Comparison of ENCODE assay signal across 11 cellular contexts in the genomic region with DNA sequence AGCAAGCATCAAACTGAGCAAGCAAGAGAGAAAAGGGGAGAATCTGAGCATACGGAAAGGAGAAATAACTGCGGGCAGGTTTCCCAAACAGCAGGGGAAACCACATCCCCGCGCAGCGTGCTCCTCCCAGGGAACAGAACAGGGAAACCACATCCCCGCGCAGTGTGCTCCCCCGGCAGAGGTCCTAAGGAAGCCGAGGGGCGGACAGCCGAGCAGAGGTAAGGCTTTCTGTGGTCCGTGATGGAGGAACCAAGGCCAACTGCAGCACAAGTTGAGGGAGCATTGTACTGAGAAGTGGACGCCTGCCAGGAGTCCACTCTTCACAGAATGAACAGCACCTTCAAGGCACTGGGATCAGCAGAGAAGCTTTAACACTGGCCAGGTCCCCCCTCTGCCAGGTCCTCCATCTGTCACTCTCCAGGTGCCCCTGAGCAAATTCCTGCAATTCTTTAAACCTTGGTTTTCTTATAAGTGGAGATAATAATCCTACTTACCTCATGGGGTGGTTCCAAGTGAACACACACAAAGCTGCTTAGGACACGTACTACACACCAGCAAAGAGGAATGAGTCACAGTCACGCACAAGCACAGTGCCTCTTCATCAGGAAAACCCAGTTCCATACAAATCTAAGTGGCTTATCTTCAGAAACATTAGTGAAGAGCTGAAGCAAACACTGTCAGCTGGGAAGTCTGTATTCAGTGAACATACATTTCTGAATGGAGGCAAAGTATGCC. TPM values are rescaled to one million over a fixed set of nuclear protein-coding genes. Genes with fewer than 3 reads are reported as not detected.
A peak's percentile ranks its signal among the peaks of the same experiment; 100 is the strongest.
DNase-seq lines count a peak whose midpoint lies in the region; ATAC-seq lines count a peak whose summit lies in the region.
"Had no signal": no experiment of that assay in that cellular context is flagged by ENCODE, and none has a peak within 500 bp of the region (broad histone marks: within the 10 kb centered on the region; RNA-seq: fewer than 3 reads in every experiment).

No MANE protein-coding gene starts in this region.

- peaks cover 3% of the 10 kb centered on the region for H3K36me3 Mint-ChIP-seq in activated CD4-positive, alpha-beta T cell treated with anti-CD3 and anti-CD28 coated beads, Interleukin-2, amount 10 ng/mL, durations not matched to agents 24 days and 14 days (ENCODE audit: low read depth)

- no peak overlapping the region for H3K4me3 Mint-ChIP-seq in stimulated activated naive CD8-positive, alpha-beta T cell treated with anti-CD3 and anti-CD28 coated beads, Interleukin-15, amount 100 ng/mL, for 72 hours
- no peak overlapping the region for H3K4me3 Mint-ChIP-seq in activated CD4-positive, alpha-beta T cell treated with anti-CD3 and anti-CD28 coated beads, Interleukin-2, amount 10 ng/mL, durations not matched to agents 24 days and 14 days
- H3K4me3 Mint-ChIP-seq: activated CD4-positive, alpha-beta memory T cell treated with anti-CD3 and anti-CD28 coated beads, Interleukin-2, amount 10 ng/mL, durations not matched to agents 7 days and 5 days; CD8-positive, alpha-beta memory T cell had no signal

- H3K27me3 ChIP-seq in right cardiac atrium (ENCODE audit: control insufficient read depth, insufficient read depth) = no peaks in the 10 kb centered on the region

- H3K27ac Mint-ChIP-seq in stimulated activated naive CD8-positive, alpha-beta T cell treated with anti-CD3 and anti-CD28 coated beads, Interleukin-15, amount 100 ng/mL, for 72 hours = no peak overlapping the region
- no peak overlapping the region for H3K27ac Mint-ChIP-seq in activated CD4-positive, alpha-beta T cell treated with anti-CD3 and anti-CD28 coated beads, Interleukin-2, amount 10 ng/mL, durations not matched to agents 24 days and 14 days
- H3K27ac Mint-ChIP-seq: activated CD4-positive, alpha-beta memory T cell treated with anti-CD3 and anti-CD28 coated beads, Interleukin-2, amount 10 ng/mL, durations not matched to agents 7 days and 5 days had no signal

- H3K4me1 ChIP-seq in right cardiac atrium (ENCODE audit: control insufficient read depth, insufficient read depth, low read length) = no peaks in the 10 kb centered on the region

- WGBS in right cardiac atrium = 83% methylated on average over 15 of the region's 15 CpGs

- DNase-seq in stimulated activated naive CD8-positive, alpha-beta T cell treated with anti-CD3 and anti-CD28 coated beads, Interleukin-15, Interleukin-2, amounts not matched to agents 100 U/mL and 50 U/mL, for 24 hours = no peak
- no peak for DNase-seq in stimulated activated naive CD8-positive, alpha-beta T cell treated with anti-CD3 and anti-CD28 coated beads, Interleukin-15, amount 100 ng/mL, for 72 hours
- DNase-seq in UCSD-AML1 (lab: John Stamatoyannopoulos, UW; ENCODE audit: unreplicated experiment) (peak; percentile 47), right cardiac atrium (peak in 1 of 3 donors; percentile 47), DMS114 treated with DMSO at 0.1 percent for 48 hours (lab: John Stamatoyannopoulos, UW; ENCODE audit: unreplicated experiment) (no peak), activated gamma-delta T cell treated with Interleukin-2 at 50 U/mL for 16 hours (no peak)
- DNase-seq in activated CD4-positive, alpha-beta T cell treated with anti-CD3 and anti-CD28 coated beads, Interleukin-2, amount 10 ng/mL, durations not matched to agents 24 days and 14 days = no peak
- no peak for DNase-seq in stimulated activated CD4-positive, alpha-beta T cell treated with anti-CD3 and anti-CD28 coated beads, Interleukin-4, amount 100 ng/mL, for 4 hours
- DNase-seq: activated CD4-positive, alpha-beta memory T cell treated with anti-CD3 and anti-CD28 coated beads, Interleukin-2, amount 10 ng/mL, durations not matched to agents 7 days and 5 days; CD8-positive, alpha-beta memory T cell; NK-92 treated with Interleukin-12 subunit alpha and Interleukin-12 subunit beta, amount 100 ng/mL, for 24 hours had no signal

- no peak overlapping the region for H3K4me3 ChIP-seq in right cardiac atrium (ENCODE audit: low read length)

- no peaks in the 10 kb centered on the region for H3K9me3 ChIP-seq in right cardiac atrium (ENCODE audit: control insufficient read depth, low read length)

- no peaks in the 10 kb centered on the region for H3K9me3 Mint-ChIP-seq in stimulated activated naive CD8-positive, alpha-beta T cell treated with anti-CD3 and anti-CD28 coated beads, Interleukin-15, amount 100 ng/mL, for 72 hours
- peaks cover 7% of the 10 kb centered on the region for H3K9me3 Mint-ChIP-seq in activated CD4-positive, alpha-beta T cell treated with anti-CD3 and anti-CD28 coated beads, Interleukin-2, amount 10 ng/mL, durations not matched to agents 24 days and 14 days
- H3K9me3 Mint-ChIP-seq: activated CD4-positive, alpha-beta memory T cell treated with anti-CD3 and anti-CD28 coated beads, Interleukin-2, amount 10 ng/mL, durations not matched to agents 7 days and 5 days; CD8-positive, alpha-beta memory T cell had no signal

- no peaks in the 10 kb centered on the region for H3K4me1 Mint-ChIP-seq in stimulated activated naive CD8-positive, alpha-beta T cell treated with anti-CD3 and anti-CD28 coated beads, Interleukin-15, amount 100 ng/mL, for 72 hours
- peaks cover 2% of the 10 kb centered on the region for H3K4me1 Mint-ChIP-seq in activated CD4-positive, alpha-beta T cell treated with anti-CD3 and anti-CD28 coated beads, Interleukin-2, amount 10 ng/mL, durations not matched to agents 24 days and 14 days

- peaks cover 27% of the 10 kb centered on the region for H3K27me3 Mint-ChIP-seq in stimulated activated naive CD8-positive, alpha-beta T cell treated with anti-CD3 and anti-CD28 coated beads, Interleukin-15, amount 100 ng/mL, for 72 hours
- H3K27me3 Mint-ChIP-seq in activated CD4-positive, alpha-beta T cell treated with anti-CD3 and anti-CD28 coated beads, Interleukin-2, amount 10 ng/mL, durations not matched to agents 24 days and 14 days = no peaks in the 10 kb centered on the region
- H3K27me3 Mint-ChIP-seq: activated CD4-positive, alpha-beta memory T cell treated with anti-CD3 and anti-CD28 coated beads, Interleukin-2, amount 10 ng/mL, durations not matched to agents 7 days and 5 days had no signal

- ATAC-seq in stimulated activated naive CD8-positive, alpha-beta T cell treated with anti-CD3 and anti-CD28 coated beads, Interleukin-15, Interleukin-2, amounts not matched to agents 100 U/mL and 50 U/mL, for 24 hours = peak; percentile 15
- no peak for ATAC-seq in stimulated activated naive CD8-positive, alpha-beta T cell treated with anti-CD3 and anti-CD28 coated beads, Interleukin-15, amount 100 ng/mL, for 72 hours
- peak; percentile 39 to 65 for ATAC-seq in right cardiac atrium

- H3K27ac ChIP-seq in right cardiac atrium (ENCODE audit: low read length) = no peak overlapping the region

- intact Hi-C loops in right cardiac atrium (cut with DNase I) = loop anchor here in 3 of 4 donors (10.0 kb wide), 1 partner anchor 121 kb away; no protein-coding TSS in a partner anchor
- intact Hi-C loops in activated CD4-positive, alpha-beta T cell treated with anti-CD3 and anti-CD28 coated beads, Interleukin-2, amount 10 ng/mL, durations not matched to agents 24 days and 14 days (cut with micrococcal nuclease) = no loop called here

RNA-seq across cellular contexts. Expression of gene LAMP1, which starts 23.0 kb away (rescaled TPM):
- 100 to 1,000 TPM; 107 to 115 (median 111) TPM for total RNA-seq in right cardiac atrium
- polyA plus RNA-seq in right cardiac atrium = 70.1 TPM
- total RNA-seq in activated CD4-positive, alpha-beta T cell treated with anti-CD3 and anti-CD28 coated beads, Interleukin-2, amount 10 ng/mL, durations not matched to agents 24 days and 14 days = 55.3 and 57.5 TPM in 2 replicates
